In the genomic region with DNA sequence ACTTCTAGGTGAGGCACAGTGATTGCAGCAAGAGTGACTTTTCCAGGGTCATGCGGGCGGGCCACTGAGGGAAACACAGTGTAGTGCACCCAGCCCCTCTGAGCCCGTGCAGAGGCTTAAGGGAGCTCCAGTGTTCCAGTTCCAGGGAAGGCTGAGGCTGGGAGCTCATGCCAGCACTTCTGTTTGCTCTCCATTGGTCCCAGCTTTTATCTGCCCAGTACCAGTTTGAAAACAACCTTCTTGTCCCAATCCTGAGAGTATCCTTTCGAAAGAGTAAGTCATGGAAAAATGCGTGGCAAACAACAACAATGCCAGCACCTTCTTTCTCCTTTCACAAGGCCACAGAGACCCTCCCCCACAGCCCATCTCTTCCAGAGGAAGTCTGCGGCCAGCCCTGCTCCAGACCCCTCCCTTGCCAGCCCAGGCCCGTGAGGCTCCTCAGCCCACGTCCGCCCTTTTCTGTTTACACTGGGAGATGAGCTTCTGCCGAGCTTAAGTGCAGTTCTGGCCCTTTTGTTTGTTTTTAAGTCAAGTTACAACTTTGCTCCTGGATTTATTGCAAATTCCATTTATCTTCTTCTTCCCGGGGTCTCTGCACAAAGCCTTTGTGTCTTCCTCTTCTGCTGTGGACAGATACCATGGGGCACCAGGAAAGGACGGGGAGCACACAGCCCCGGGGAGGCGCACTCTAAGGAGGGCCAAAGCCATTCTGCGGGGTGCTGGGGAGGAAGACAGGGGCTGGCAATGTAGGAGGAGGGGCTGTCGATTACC, we compare ENCODE assay signal across 9 cellular contexts.
DNase-seq lines count a peak whose midpoint lies in the region; ATAC-seq and TF ChIP-seq lines count a peak whose summit lies in the region.
"Had no signal": no experiment of that assay in that cellular context is flagged by ENCODE, and none has a peak within 500 bp of the region (broad histone marks: within the 10 kb centered on the region; RNA-seq: fewer than 3 reads in every experiment).

No MANE protein-coding gene starts in this region.

- H2BK5ac ChIP-seq in IMR-90 (ENCODE audit: low read depth, low read length, poor library complexity, severe bottlenecking), result peak overlapping the region; percentile 66

- peaks cover 14% of the 10 kb centered on the region for H3K9me1 ChIP-seq in IMR-90 (ENCODE audit: insufficient read depth, low read length)

- no peaks in the 10 kb centered on the region for H3K36me3 ChIP-seq in IMR-90 (ENCODE audit: control insufficient read depth, insufficient read depth, low read length)

- dilution Hi-C loops in IMR-90 (cut with HindIII; ENCODE audit: low sequenced_read_pairs, unreplicated experiment), result no loop called here

- H3K36me3 Mint-ChIP-seq in activated naive CD8-positive, alpha-beta T cell treated with anti-CD3 and anti-CD28 coated beads, Interleukin-2, amount 50 U/mL, for 24 hours (ENCODE audit: low read depth), result peaks cover 6% of the 10 kb centered on the region
- peaks cover 14% of the 10 kb centered on the region in 2 donors for H3K36me3 Mint-ChIP-seq in stimulated activated naive B cell treated with anti-CD40 and anti-IgM and Interleukin-4, amounts not matched to agents 10 μg/mL and 1 μg/mL and 100 μg/mL, for 72 hours

- peak; percentile 94 for ATAC-seq in IMR-90 (ENCODE audit: low read depth)
- no peak for ATAC-seq in activated naive CD8-positive, alpha-beta T cell treated with anti-CD3 and anti-CD28 coated beads, Interleukin-2, amount 50 U/mL, for 24 hours
- peak; percentile 28 to 36 for ATAC-seq in stimulated activated naive B cell treated with anti-CD40 and anti-IgM and Interleukin-4, amounts not matched to agents 10 μg/mL and 1 μg/mL and 100 μg/mL, for 72 hours (replicated peaks)

- peak overlapping the region; percentile 96 for H2AK5ac ChIP-seq in IMR-90 (ENCODE audit: low read depth, low read length)

- peak overlapping the region; percentile 94 for H3K23ac ChIP-seq in IMR-90 (ENCODE audit: low read depth, low read length)

- DNase-seq in IMR-90 (peak; percentile 64), middle frontal gyrus (ENCODE audit: extremely low spot score, low spot score) (no peak), NCI-H748 (lab: John Stamatoyannopoulos, UW; ENCODE audit: unreplicated experiment) (no peak), mucosa of gallbladder (ENCODE audit: low spot score) (no peak)
- DNase-seq in activated naive CD8-positive, alpha-beta T cell treated with anti-CD3 and anti-CD28 coated beads, Interleukin-2, amount 50 U/mL, for 24 hours, result no peak
- DNase-seq in stimulated activated naive B cell treated with anti-CD40 and anti-IgM and Interleukin-4, amounts not matched to agents 10 μg/mL and 1 μg/mL and 100 μg/mL, for 72 hours, result no peak
- no peak for DNase-seq in stimulated activated CD4-positive, alpha-beta T cell treated with anti-CD3 and anti-CD28 coated beads, Interleukin-2, amount 100 ng/mL, for 48 hours

- H3K56ac ChIP-seq in IMR-90 (ENCODE audit: extremely low read depth, insufficient read depth, low read length), result peak overlapping the region; percentile 73

- H4K5ac ChIP-seq in IMR-90 (ENCODE audit: low read depth, low read length), result peak overlapping the region; percentile 97

- H3K9me3 ChIP-seq in IMR-90 (ENCODE audit: control insufficient read depth, insufficient read depth, low read length), result peaks cover 2% of the 10 kb centered on the region; the same call in 1 of the 2 replicates

- H3K4me1 Mint-ChIP-seq in activated naive CD8-positive, alpha-beta T cell treated with anti-CD3 and anti-CD28 coated beads, Interleukin-2, amount 50 U/mL, for 24 hours, result peaks cover 13% of the 10 kb centered on the region
- peaks cover 0 to 7% of the 10 kb centered on the region in 2 donors for H3K4me1 Mint-ChIP-seq in stimulated activated naive B cell treated with anti-CD40 and anti-IgM and Interleukin-4, amounts not matched to agents 10 μg/mL and 1 μg/mL and 100 μg/mL, for 72 hours

- POLR2A ChIA-PET in IMR-90 (lab: Charles Lee; ENCODE audit: unreplicated experiment), result interaction anchor here (0.6 to 0.9 kb wide), 2 partner anchors 179 to 182 kb away, joined by 3 read pairs; no protein-coding TSS in a partner anchor

- no peak overlapping the region for H3K4me3 ChIP-seq in IMR-90 (ENCODE audit: insufficient read depth, low read depth, low read length)
- H3K4me3 ChIP-seq: lung had no signal

- TF ChIP-seq CTCF in IMR-90 (conservative IDR thresholded peaks at IDR 0.05; ENCODE audit: low read depth, low read length), result no peak

- H3K27me3 ChIP-seq in IMR-90 (ENCODE audit: control insufficient read depth, insufficient read depth, low read length) (no peaks in the 10 kb centered on the region), layer of hippocampus (ENCODE audit: control insufficient read depth, insufficient read depth, low read length) (no peaks in the 10 kb centered on the region)

- WGBS in IMR-90 (ENCODE audit: extremely low coverage in 2 of 2, insufficient read length in 1 of 2), 2 experiments, result 5% methylated on average over 5 of the region's 16 CpGs; no CpG with 5 or more reads in 1 of the 2 experiments

- no peak for TF ChIP-seq RAD21 in IMR-90 (IDR thresholded peaks at IDR 0.05; ENCODE audit: low read length)

- intact Hi-C loops in IMR-90 (cut with micrococcal nuclease), result no loop called here

- in situ Hi-C loops in IMR-90 (cut with MboI; ENCODE audit: low sequenced_read_pairs), result no loop called here

- CTCF ChIA-PET in IMR-90 (lab: Yijun Ruan, JAX), result no interaction called here

- peak overlapping the region; percentile 35 for H3K9ac ChIP-seq in IMR-90 (ENCODE audit: low read depth, low read length)

- H3K14ac ChIP-seq in IMR-90 (replicated peaks; ENCODE audit: low read depth, low read length), result peak overlapping the region; percentile 95

- H3K18ac ChIP-seq in IMR-90 (ENCODE audit: low read depth, low read length), result peak overlapping the region; percentile 89

- H3K79me1 ChIP-seq in IMR-90 (ENCODE audit: low read depth in 1 of 2, low read length in 2 of 2), result peaks cover 0 to 7% of the 10 kb centered on the region in 2 experiments; a peak in 1 of 4 replicates

- H4K20me1 ChIP-seq in IMR-90 (ENCODE audit: insufficient read depth, low read length), result no peaks in the 10 kb centered on the region

- H2BK20ac ChIP-seq in IMR-90 (ENCODE audit: low read depth, low read length), result peak overlapping the region; percentile 98

- peaks cover under 1% of the 10 kb centered on the region for H3K9me3 Mint-ChIP-seq in activated naive CD8-positive, alpha-beta T cell treated with anti-CD3 and anti-CD28 coated beads, Interleukin-2, amount 50 U/mL, for 24 hours
- H3K9me3 Mint-ChIP-seq in stimulated activated naive B cell treated with anti-CD40 and anti-IgM and Interleukin-4, amounts not matched to agents 10 μg/mL and 1 μg/mL and 100 μg/mL, for 72 hours, result peaks cover 3 to 4% of the 10 kb centered on the region in 2 donors

- H3K27ac Mint-ChIP-seq in activated naive CD8-positive, alpha-beta T cell treated with anti-CD3 and anti-CD28 coated beads, Interleukin-2, amount 50 U/mL, for 24 hours, result peak overlapping the region; percentile 19
- H3K27ac Mint-ChIP-seq in stimulated activated naive B cell treated with anti-CD40 and anti-IgM and Interleukin-4, amounts not matched to agents 10 μg/mL and 1 μg/mL and 100 μg/mL, for 72 hours, result peak overlapping the region; percentile 92

- peak overlapping the region; percentile 13 for H3K4me2 ChIP-seq in IMR-90 (ENCODE audit: low read depth, low read length)

- H3K4ac ChIP-seq in IMR-90 (ENCODE audit: low read depth, low read length), result peak overlapping the region; percentile 99

- H4K91ac ChIP-seq in IMR-90 (ENCODE audit: insufficient read depth, low read depth, low read length), result peak overlapping the region; percentile 90

- no peak for TF ChIP-seq POLR2A in IMR-90 (IDR thresholded peaks at IDR 0.05; ENCODE audit: low read depth, low read length)

- peak overlapping the region; percentile 96; the same call in 2 of the 3 replicates for H2BK15ac ChIP-seq in IMR-90 (ENCODE audit: low read depth, low read length)

- H2AK9ac ChIP-seq in IMR-90 (replicated peaks; ENCODE audit: low read depth, low read length, poor library complexity), result peak overlapping the region; percentile 83

- peak overlapping the region; percentile 98 for H2BK120ac ChIP-seq in IMR-90 (ENCODE audit: low read depth, low read length)

- BruUV-seq in IMR-90 (replicated peaks; lab: Mats Ljungman, UMichigan), result no TSS peak

- H3K27ac ChIP-seq in IMR-90 (ENCODE audit: insufficient read depth, low read length) (peak overlapping the region; percentile 77), layer of hippocampus (ENCODE audit: low read depth, low read length) (peak overlapping the region; percentile 58)

- peak overlapping the region; percentile 56 to 95 for H4K8ac ChIP-seq in IMR-90 (ENCODE audit: low read depth in 2 of 2, low read length in 2 of 2)

- H3K27me3 Mint-ChIP-seq in activated naive CD8-positive, alpha-beta T cell treated with anti-CD3 and anti-CD28 coated beads, Interleukin-2, amount 50 U/mL, for 24 hours, result no peaks in the 10 kb centered on the region
- no peaks in the 10 kb centered on the region for H3K27me3 Mint-ChIP-seq in stimulated activated naive B cell treated with anti-CD40 and anti-IgM and Interleukin-4, amounts not matched to agents 10 μg/mL and 1 μg/mL and 100 μg/mL, for 72 hours

- H3K4me1 ChIP-seq in IMR-90 (ENCODE audit: control insufficient read depth, insufficient read depth, low read length), result peaks cover 24% of the 10 kb centered on the region

- H3K4me3 Mint-ChIP-seq in activated naive CD8-positive, alpha-beta T cell treated with anti-CD3 and anti-CD28 coated beads, Interleukin-2, amount 50 U/mL, for 24 hours, result no peak overlapping the region
- H3K4me3 Mint-ChIP-seq in stimulated activated naive B cell treated with anti-CD40 and anti-IgM and Interleukin-4, amounts not matched to agents 10 μg/mL and 1 μg/mL and 100 μg/mL, for 72 hours, result peak overlapping the region in 1 of 2 donors; percentile 15

- peak overlapping the region; percentile 88 for H2AFZ ChIP-seq in IMR-90 (replicated peaks; ENCODE audit: low read length, poor library complexity)

TF ChIP-seq in IMR-90, 13 proteins besides CTCF, POLR2A, EP300 and RAD21:
- TF ChIP-seq RFX5 (IDR thresholded peaks at IDR 0.05; ENCODE audit: low read depth, low read length), result no peak
- TF ChIP-seq BHLHE40 (IDR thresholded peaks at IDR 0.05; ENCODE audit: low read depth, low read length), result peak; percentile 76
